In genomic region chr6:130955755-130956154, GRCh38 we compare ENCODE assay signal across 29 cellular contexts.
DNase-seq lines count a peak whose midpoint lies in the region; ATAC-seq and TF ChIP-seq lines count a peak whose summit lies in the region.
"Had no signal": no experiment of that assay in that cellular context is flagged by ENCODE, and none has a peak within 500 bp of the region (broad histone marks: within the 10 kb centered on the region; RNA-seq: fewer than 3 reads in every experiment).

No MANE protein-coding gene starts in this region.

- no peak for TF ChIP-seq CTCF in mucosa of descending colon (IDR thresholded peaks at IDR 0.05)

- no peaks in the 10 kb centered on the region for H3K9me3 Mint-ChIP-seq in activated naive CD4-positive, alpha-beta T cell treated with anti-CD3 and anti-CD28 coated beads, Interleukin-2, amount 50 U/mL, for 24 hours
- H3K9me3 Mint-ChIP-seq: activated T-helper 1 cell treated with anti-CD3 and anti-CD28 coated beads, Interleukin-12 subunit alpha, Interleukin-12 subunit beta, Interleukin-2, Interleukin-4 antibody, amounts not matched to agents 30 ng/mL and 10 ng/mL and 1 ng/mL, durations not matched to agents 14 hours and 24 hours and 36 hours; mesothelial cell of epicardium; stimulated activated naive CD8-positive, alpha-beta T cell treated with anti-CD3 and anti-CD28 coated beads, Interleukin-15, Interleukin-2, amounts not matched to agents 100 ng/mL and 50 ng/mL, for 24 hours; T-helper 1 cell treated with Interleukin-12 subunit alpha and Interleukin-12 subunit beta and Interleukin-4 antibody, amounts not matched to agents 30 μg/mL and 1 μg/mL, for 36 hours had no signal

- H3K36me3 Mint-ChIP-seq in activated naive CD4-positive, alpha-beta T cell treated with anti-CD3 and anti-CD28 coated beads, Interleukin-2, amount 50 U/mL, for 24 hours, result peaks cover 13% of the 10 kb centered on the region
- H3K36me3 Mint-ChIP-seq: mesothelial cell of epicardium had no signal

- no peak overlapping the region for H3K4me3 ChIP-seq in mucosa of descending colon
- H3K4me3 ChIP-seq: SK-N-MC, thyroid gland had no signal

- peak; percentile 90 for ATAC-seq in mucosa of descending colon
- ATAC-seq in GM21447 (IDR thresholded peaks at IDR 0.05; ENCODE audit: unreplicated experiment), result no peak
- ATAC-seq: activated CD4-positive, CD25-positive, alpha-beta regulatory T cell treated with anti-CD3 and anti-CD28 coated beads, Interleukin-2, amount 50 U/mL, for 24 hours; naive thymus-derived CD8-positive, alpha-beta T cell had no signal

- H3K27ac Mint-ChIP-seq in activated naive CD4-positive, alpha-beta T cell treated with anti-CD3 and anti-CD28 coated beads, Interleukin-2, amount 50 U/mL, for 24 hours, result peak overlapping the region; percentile 37
- H3K27ac Mint-ChIP-seq: activated T-helper 1 cell treated with anti-CD3 and anti-CD28 coated beads, Interleukin-12 subunit alpha, Interleukin-12 subunit beta, Interleukin-2, Interleukin-4 antibody, amounts not matched to agents 30 ng/mL and 10 ng/mL and 1 ng/mL, durations not matched to agents 14 hours and 24 hours and 36 hours; CD4-positive, alpha-beta memory T cell; mesothelial cell of epicardium; naive thymus-derived CD8-positive, alpha-beta T cell; stimulated activated naive CD8-positive, alpha-beta T cell treated with anti-CD3 and anti-CD28 coated beads, Interleukin-15, Interleukin-2, amounts not matched to agents 100 ng/mL and 50 ng/mL, for 24 hours; T-helper 1 cell treated with Interleukin-12 subunit alpha and Interleukin-12 subunit beta and Interleukin-4 antibody, amounts not matched to agents 30 μg/mL and 1 μg/mL, for 36 hours had no signal

- H3K9me3 ChIP-seq in mucosa of descending colon, result no peaks in the 10 kb centered on the region
- H3K9me3 ChIP-seq: thyroid gland had no signal

- no peak for DNase-seq in activated naive CD4-positive, alpha-beta T cell (lab: John Stamatoyannopoulos, UW)
- DNase-seq in NCI-H1105 treated with DMSO at 0.1 percent for 48 hours (lab: John Stamatoyannopoulos, UW) (peak; percentile 92), NCI-H748 treated with DMSO at 0.1 percent for 48 hours (lab: John Stamatoyannopoulos, UW) (peak; percentile 71), mucosa of descending colon (no peak), midbrain (lab: John Stamatoyannopoulos, UW) (no peak)
- DNase-seq in activated effector memory CD4-positive, alpha-beta T cell treated with Interleukin-2 at 50 U/mL for 16 hours, result no peak
- DNase-seq: 8988T; activated CD4-positive, alpha-beta T cell treated with anti-CD3 and anti-CD28 coated beads, Interleukin-2, amount 50 U/mL, for 48 hours; activated CD8-positive, alpha-beta memory T cell treated with anti-CD3 and anti-CD28 coated beads, Interleukin-2, amount 50 U/mL, for 4 hours; activated naive CD4-positive, alpha-beta T cell treated with anti-CD3 and anti-CD28 coated beads, Interleukin-2, amount 50 U/mL, for 16 hours; amygdala; CD4-positive, alpha-beta memory T cell; DMS79 treated with DMSO at 0.1 percent for 48 hours; HCEC 1CT; islet precursor cell; Kasumi-1; naive thymus-derived CD8-positive, alpha-beta T cell; NCI-H2171; NCI-H526; occipital lobe; thyroid gland had no signal

- H3K36me3 ChIP-seq in mucosa of descending colon (ENCODE audit: low read depth), result no peaks in the 10 kb centered on the region
- H3K36me3 ChIP-seq: thyroid gland had no signal

- no peak overlapping the region for H3K4me3 Mint-ChIP-seq in activated naive CD4-positive, alpha-beta T cell treated with anti-CD3 and anti-CD28 coated beads, Interleukin-2, amount 50 U/mL, for 24 hours
- H3K4me3 Mint-ChIP-seq: activated T-helper 1 cell treated with anti-CD3 and anti-CD28 coated beads, Interleukin-12 subunit alpha, Interleukin-12 subunit beta, Interleukin-2, Interleukin-4 antibody, amounts not matched to agents 30 ng/mL and 10 ng/mL and 1 ng/mL, durations not matched to agents 14 hours and 24 hours and 36 hours; CD4-positive, alpha-beta memory T cell; mesothelial cell of epicardium; naive thymus-derived CD8-positive, alpha-beta T cell; stimulated activated naive CD8-positive, alpha-beta T cell treated with anti-CD3 and anti-CD28 coated beads, Interleukin-15, Interleukin-2, amounts not matched to agents 100 ng/mL and 50 ng/mL, for 24 hours; T-helper 1 cell treated with Interleukin-12 subunit alpha and Interleukin-12 subunit beta and Interleukin-4 antibody, amounts not matched to agents 30 μg/mL and 1 μg/mL, for 36 hours had no signal

- H3K4me1 Mint-ChIP-seq in activated naive CD4-positive, alpha-beta T cell treated with anti-CD3 and anti-CD28 coated beads, Interleukin-2, amount 50 U/mL, for 24 hours, result no peaks in the 10 kb centered on the region
- H3K4me1 Mint-ChIP-seq: CD4-positive, alpha-beta memory T cell had no signal

- no peaks in the 10 kb centered on the region for H3K4me1 ChIP-seq in mucosa of descending colon (ENCODE audit: low read depth)
- H3K4me1 ChIP-seq: thyroid gland had no signal

- intact Hi-C loops in mucosa of descending colon (cut with DNase I, micrococcal nuclease), result no loop called here

- H3K27me3 Mint-ChIP-seq in activated naive CD4-positive, alpha-beta T cell treated with anti-CD3 and anti-CD28 coated beads, Interleukin-2, amount 50 U/mL, for 24 hours, result no peaks in the 10 kb centered on the region
- H3K27me3 Mint-ChIP-seq: CD4-positive, alpha-beta memory T cell; naive thymus-derived CD8-positive, alpha-beta T cell; stimulated activated naive CD8-positive, alpha-beta T cell treated with anti-CD3 and anti-CD28 coated beads, Interleukin-15, Interleukin-2, amounts not matched to agents 100 ng/mL and 50 ng/mL, for 24 hours had no signal

Comparison
In these comparisons a context has a peak if more than half of its experiments do, and no peak if none do; other contexts are left out.
1. DNase-seq: peak in NCI-H1105 treated with DMSO at 0.1 percent for 48 hours (single experiment) and NCI-H748 treated with DMSO at 0.1 percent for 48 hours (single experiment); none in activated naive CD4-positive, alpha-beta T cell (0 of 4), mucosa of descending colon (0 of 3), midbrain (single experiment) and activated effector memory CD4-positive, alpha-beta T cell treated with Interleukin-2 at 50 U/mL for 16 hours (single experiment).